In the genomic region with DNA sequence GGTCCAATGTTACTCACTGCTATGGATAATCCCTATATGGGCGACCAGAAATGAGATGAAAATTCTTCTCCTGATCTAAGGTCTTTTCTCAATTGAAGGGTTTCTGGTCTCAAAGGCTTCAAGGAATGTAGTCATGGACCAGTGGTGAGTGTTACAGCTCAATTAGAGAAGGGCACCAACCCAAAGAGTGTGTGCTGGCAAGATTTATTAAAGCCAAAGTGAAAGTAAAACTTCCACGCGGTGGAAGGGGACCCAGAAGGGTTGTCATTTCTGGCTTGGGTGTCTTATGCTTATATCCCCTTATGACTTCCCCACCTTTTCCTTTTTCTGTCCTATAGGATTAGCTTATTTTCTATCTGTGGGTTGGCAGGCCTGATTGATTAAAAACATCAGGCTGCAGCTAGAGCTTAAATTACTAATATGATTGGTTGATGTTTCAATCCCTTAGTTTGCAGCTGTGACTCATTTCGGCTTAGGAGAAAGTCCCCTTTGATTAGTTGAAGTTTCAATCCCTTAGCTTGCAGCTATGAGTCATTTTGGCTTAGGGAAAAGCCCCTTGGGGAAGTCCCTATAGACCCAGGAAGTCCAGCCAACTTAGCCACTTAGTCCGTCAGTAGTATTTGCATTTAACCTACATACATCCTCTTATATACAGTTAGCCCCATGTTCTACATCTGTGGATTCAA, we compare ENCODE assay signal across 10 cellular contexts.
DNase-seq lines count a peak whose midpoint lies in the region; ATAC-seq and TF ChIP-seq lines count a peak whose summit lies in the region.
"Had no signal": no experiment of that assay in that cellular context is flagged by ENCODE, and none has a peak within 500 bp of the region (broad histone marks: within the 10 kb centered on the region; RNA-seq: fewer than 3 reads in every experiment).

No MANE protein-coding gene starts in this region.

- H2AFZ ChIP-seq in neuronal stem cell (ENCODE audit: low read length) = no peak overlapping the region

- no peak overlapping the region for H2BK12ac ChIP-seq in neuronal stem cell (ENCODE audit: low read length)

- no peak for TF ChIP-seq POLR2A in Peyer's patch (IDR thresholded peaks at IDR 0.05)

- H3K36me3 Mint-ChIP-seq in activated naive CD8-positive, alpha-beta T cell treated with anti-CD3 and anti-CD28 coated beads, Interleukin-2, amount 10 ng/mL, durations not matched to agents 7 days and 5 days = no peaks in the 10 kb centered on the region

- H3K27ac ChIP-seq in neuronal stem cell (replicated peaks; ENCODE audit: low read length) (no peak overlapping the region), Peyer's patch (no peak overlapping the region)
- H3K27ac ChIP-seq: BLaER1 treated with 17β-estradiol and CSF1 and Interleukin-3, amounts not matched to agents 10 nM and 100 nM had no signal

- no peak overlapping the region for H3K23ac ChIP-seq in neuronal stem cell (ENCODE audit: low read depth, low read length, poor library complexity)

- no peak overlapping the region for H2BK5ac ChIP-seq in neuronal stem cell (ENCODE audit: low read length)

- peak; percentile 17 for DNase-seq in stimulated activated CD4-positive, alpha-beta T cell treated with anti-CD3 and anti-CD28 coated beads, Interleukin-1b, Interleukin-23, amount 100 ng/mL, for 48 hours
- DNase-seq in stimulated activated CD4-positive, alpha-beta T cell treated with anti-CD3 and anti-CD28 coated beads, Interleukin-12 subunit alpha, Interleukin-12 subunit beta, amount 100 ng/mL, for 4 hours = no peak
- DNase-seq in activated naive CD8-positive, alpha-beta T cell treated with anti-CD3 and anti-CD28 coated beads, Interleukin-2, amount 10 ng/mL, durations not matched to agents 7 days and 5 days = no peak
- no peak for DNase-seq in COLO829 (ENCODE audit: low spot score)
- no peak for DNase-seq in iPS-NIHi11 (ENCODE audit: low spot score)
- no peak for DNase-seq in neuronal stem cell (ENCODE audit: low spot score)
- no peak for DNase-seq in Peyer's patch
- DNase-seq: head of caudate nucleus had no signal

- no peak overlapping the region for H4K8ac ChIP-seq in neuronal stem cell (ENCODE audit: low read depth, low read length)

- H2BK15ac ChIP-seq in neuronal stem cell (ENCODE audit: low read length) = no peak overlapping the region

- peak; percentile 46 for ATAC-seq in HG03521 (IDR thresholded peaks at IDR 0.05; ENCODE audit: unreplicated experiment)
- peak; percentile 44 for ATAC-seq in activated naive CD8-positive, alpha-beta T cell treated with anti-CD3 and anti-CD28 coated beads, Interleukin-2, amount 10 ng/mL, durations not matched to agents 7 days and 5 days (ENCODE audit: low read depth)

- TF ChIP-seq CTCF in Peyer's patch (IDR thresholded peaks at IDR 0.05) = no peak

- no peak overlapping the region for H4K91ac ChIP-seq in neuronal stem cell (ENCODE audit: low read depth, low read length, poor library complexity)

- H3K9me3 ChIP-seq in neuronal stem cell (replicated peaks in 1 of 2; ENCODE audit: control insufficient read depth in 2 of 2, insufficient read depth in 1 of 2, low read depth in 1 of 2, low read length in 2 of 2) = no peaks in the 10 kb centered on the region
- H3K9me3 ChIP-seq in Peyer's patch = no peaks in the 10 kb centered on the region
- H3K9me3 ChIP-seq: BLaER1 treated with 17β-estradiol and CSF1 and Interleukin-3, amounts not matched to agents 10 nM and 100 nM had no signal

- peaks cover 16% of the 10 kb centered on the region for H3K4me1 Mint-ChIP-seq in activated naive CD8-positive, alpha-beta T cell treated with anti-CD3 and anti-CD28 coated beads, Interleukin-2, amount 10 ng/mL, durations not matched to agents 7 days and 5 days

- H3K4me3 ChIP-seq in neuronal stem cell (ENCODE audit: low read length in 2 of 2) = no peak overlapping the region
- no peak overlapping the region for H3K4me3 ChIP-seq in Peyer's patch
- H3K4me3 ChIP-seq: BLaER1 treated with 17β-estradiol and CSF1 and Interleukin-3, amounts not matched to agents 10 nM and 100 nM had no signal

- H3K14ac ChIP-seq in neuronal stem cell (ENCODE audit: low read length) = no peak overlapping the region

- no peaks in the 10 kb centered on the region for H3K79me1 ChIP-seq in neuronal stem cell (ENCODE audit: low read depth, low read length)

- peaks cover 4% of the 10 kb centered on the region for H3K9me3 Mint-ChIP-seq in activated naive CD8-positive, alpha-beta T cell treated with anti-CD3 and anti-CD28 coated beads, Interleukin-2, amount 10 ng/mL, durations not matched to agents 7 days and 5 days

- H3K36me3 ChIP-seq in neuronal stem cell (replicated peaks in 1 of 2; ENCODE audit: control insufficient read depth in 2 of 2, insufficient read depth in 2 of 2, low read length in 2 of 2) (no peaks in the 10 kb centered on the region), Peyer's patch (no peaks in the 10 kb centered on the region)
- H3K36me3 ChIP-seq: BLaER1 treated with 17β-estradiol and CSF1 and Interleukin-3, amounts not matched to agents 10 nM and 100 nM had no signal

- POLR2A ChIA-PET in activated naive CD8-positive, alpha-beta T cell treated with anti-CD3 and anti-CD28 coated beads, Interleukin-2, amount 10 ng/mL, durations not matched to agents 7 days and 5 days (lab: Charles Lee) = no interaction called here

- peak overlapping the region; percentile 61 for H3K27ac Mint-ChIP-seq in activated naive CD8-positive, alpha-beta T cell treated with anti-CD3 and anti-CD28 coated beads, Interleukin-2, amount 10 ng/mL, durations not matched to agents 7 days and 5 days

- no peaks in the 10 kb centered on the region for H3K27me3 ChIP-seq in neuronal stem cell (ENCODE audit: control insufficient read depth in 3 of 3, insufficient read depth in 3 of 3, low read depth in 1 of 3, low read length in 3 of 3)
- H3K27me3 ChIP-seq in Peyer's patch = no peaks in the 10 kb centered on the region
- H3K27me3 ChIP-seq: BLaER1 treated with 17β-estradiol and CSF1 and Interleukin-3, amounts not matched to agents 10 nM and 100 nM had no signal

- no CpG with 5 or more reads among the region's 5 CpGs for WGBS in neuronal stem cell (ENCODE audit: extremely low coverage in 2 of 2, insufficient read length in 2 of 2, insufficient replicate concordance in 1 of 2), 2 donors

- no peak overlapping the region for H3K18ac ChIP-seq in neuronal stem cell (ENCODE audit: low read length)

- peak overlapping the region; percentile 64 for H3K4me3 Mint-ChIP-seq in activated naive CD8-positive, alpha-beta T cell treated with anti-CD3 and anti-CD28 coated beads, Interleukin-2, amount 10 ng/mL, durations not matched to agents 7 days and 5 days

- H2AK5ac ChIP-seq in neuronal stem cell (ENCODE audit: low read depth, low read length) = no peak overlapping the region

- no peak overlapping the region for H3K4ac ChIP-seq in neuronal stem cell (ENCODE audit: low read length)

- H3K4me1 ChIP-seq in neuronal stem cell (ENCODE audit: control insufficient read depth in 2 of 2, insufficient read depth in 1 of 2, low read depth in 1 of 2, low read length in 2 of 2) (no peaks in the 10 kb centered on the region), Peyer's patch (no peaks in the 10 kb centered on the region)
- H3K4me1 ChIP-seq: BLaER1 treated with 17β-estradiol and CSF1 and Interleukin-3, amounts not matched to agents 10 nM and 100 nM had no signal

- H3K4me2 ChIP-seq in neuronal stem cell (ENCODE audit: insufficient read depth, low read length, poor library complexity, severe bottlenecking) = no peak overlapping the region
- H3K4me2 ChIP-seq: BLaER1 treated with 17β-estradiol and CSF1 and Interleukin-3, amounts not matched to agents 10 nM and 100 nM had no signal

- no peak overlapping the region for H3K9ac ChIP-seq in neuronal stem cell (ENCODE audit: low read depth, low read length, poor library complexity)
- H3K9ac ChIP-seq: BLaER1 treated with 17β-estradiol and CSF1 and Interleukin-3, amounts not matched to agents 10 nM and 100 nM had no signal

- no peaks in the 10 kb centered on the region for H3K27me3 Mint-ChIP-seq in activated naive CD8-positive, alpha-beta T cell treated with anti-CD3 and anti-CD28 coated beads, Interleukin-2, amount 10 ng/mL, durations not matched to agents 7 days and 5 days

- no peak overlapping the region for H2BK120ac ChIP-seq in neuronal stem cell (ENCODE audit: low read depth, low read length)
